10 cellular contexts compared by ENCODE assay signal in genomic region chr1:53266038-53266437, GRCh38. TPM values are rescaled to one million over a fixed set of nuclear protein-coding genes. Genes with fewer than 3 reads are reported as not detected.
DNase-seq lines count a peak whose midpoint lies in the region; ATAC-seq and TF ChIP-seq lines count a peak whose summit lies in the region.
"Had no signal": no experiment of that assay in that cellular context is flagged by ENCODE, and none has a peak within 500 bp of the region (broad histone marks: within the 10 kb centered on the region; RNA-seq: fewer than 3 reads in every experiment).

No MANE protein-coding gene starts in this region.

- no peak overlapping the region for H3K4me3 Mint-ChIP-seq in Calu3 (ENCODE audit: low read depth, unreplicated experiment)
- H3K4me3 Mint-ChIP-seq in activated naive CD8-positive, alpha-beta T cell treated with anti-CD3 and anti-CD28 coated beads, Interleukin-2, amount 50 U/mL, for 24 hours = no peak overlapping the region
- H3K4me3 Mint-ChIP-seq: nephron progenitor cell had no signal

- H3K9me3 Mint-ChIP-seq in Calu3 (ENCODE audit: low read depth, unreplicated experiment) = no peaks in the 10 kb centered on the region
- H3K9me3 Mint-ChIP-seq in activated naive CD8-positive, alpha-beta T cell treated with anti-CD3 and anti-CD28 coated beads, Interleukin-2, amount 50 U/mL, for 24 hours = no peaks in the 10 kb centered on the region
- H3K9me3 Mint-ChIP-seq: nephron progenitor cell had no signal

- TF ChIP-seq CTCF in Calu3 (IDR thresholded peaks at IDR 0.05; ENCODE audit: unreplicated experiment) (no peak), HFF-Myc (IDR thresholded peaks at IDR 0.05; ENCODE audit: low read depth, low read length, missing control alignments) (peak; percentile 24), VCaP (conservative IDR thresholded peaks at IDR 0.05) (peak; percentile 55)

- no peaks in the 10 kb centered on the region for H3K27me3 Mint-ChIP-seq in Calu3 (ENCODE audit: unreplicated experiment)
- H3K27me3 Mint-ChIP-seq in activated naive CD8-positive, alpha-beta T cell treated with anti-CD3 and anti-CD28 coated beads, Interleukin-2, amount 50 U/mL, for 24 hours = no peaks in the 10 kb centered on the region

- ATAC-seq in activated naive CD8-positive, alpha-beta T cell treated with anti-CD3 and anti-CD28 coated beads, Interleukin-2, amount 50 U/mL, for 24 hours = no peak

- H3K27ac ChIP-seq in VCaP = no peak overlapping the region

- CTCF ChIA-PET in Calu3 (lab: Charles Lee) = interaction anchor here (0.6 to 1.8 kb wide), 2 partner anchors 128 to 437 kb away, joined by 3 to 9 read pairs; no protein-coding TSS in a partner anchor

- intact Hi-C loops in Calu3 (cut with micrococcal nuclease; ENCODE audit: unreplicated experiment) = no loop called here

- H3K27ac Mint-ChIP-seq in Calu3 (ENCODE audit: unreplicated experiment) = no peak overlapping the region
- no peak overlapping the region for H3K27ac Mint-ChIP-seq in activated naive CD8-positive, alpha-beta T cell treated with anti-CD3 and anti-CD28 coated beads, Interleukin-2, amount 50 U/mL, for 24 hours

- peak; percentile 14 for DNase-seq in Calu3
- no peak for DNase-seq in HFF-Myc (ENCODE audit: extremely low read depth, low read depth)
- peak; percentile 16 for DNase-seq in kidney tubule cell (ENCODE audit: low spot score)
- no peak for DNase-seq in activated naive CD8-positive, alpha-beta T cell treated with anti-CD3 and anti-CD28 coated beads, Interleukin-2, amount 50 U/mL, for 24 hours
- DNase-seq in stimulated activated CD4-positive, alpha-beta T cell treated with anti-CD3 and anti-CD28 coated beads, Interleukin-2, amount 100 ng/mL, for 48 hours = no peak
- DNase-seq in NOMO-1 treated with DMSO at 0.1 percent for 48 hours (lab: John Stamatoyannopoulos, UW; ENCODE audit: unreplicated experiment) = no peak
- DNase-seq in T-helper 2 cell = no peak
- DNase-seq: amniotic stem cell, nephron progenitor cell had no signal

- no TSS peak for BruUV-seq in Calu3 (replicated peaks; lab: Mats Ljungman, UMichigan)

- peaks cover 36% of the 10 kb centered on the region for H3K36me3 Mint-ChIP-seq in Calu3 (ENCODE audit: insufficient read depth, unreplicated experiment)
- H3K36me3 Mint-ChIP-seq in activated naive CD8-positive, alpha-beta T cell treated with anti-CD3 and anti-CD28 coated beads, Interleukin-2, amount 50 U/mL, for 24 hours (ENCODE audit: low read depth) = peaks cover 65% of the 10 kb centered on the region

- H3K4me3 ChIP-seq in HFF-Myc (replicated peaks; ENCODE audit: low read depth, low read length) = no peak overlapping the region

- no peaks in the 10 kb centered on the region for H3K4me1 Mint-ChIP-seq in Calu3 (ENCODE audit: low read depth, unreplicated experiment)
- H3K4me1 Mint-ChIP-seq in activated naive CD8-positive, alpha-beta T cell treated with anti-CD3 and anti-CD28 coated beads, Interleukin-2, amount 50 U/mL, for 24 hours = peaks cover 6% of the 10 kb centered on the region
- H3K4me1 Mint-ChIP-seq: nephron progenitor cell had no signal

RNA-seq across cellular contexts. Expression of gene MAGOH, which starts 27.7 kb away (rescaled TPM):
- 61.9 and 70.2 TPM in 2 replicates for total RNA-seq in Calu3 (2022)

RNA-seq across cellular contexts. Expression of gene CZIB, which starts 45.6 kb away (rescaled TPM):
- total RNA-seq in Calu3 (2022) = 31.3 and 34.1 TPM in 2 replicates

Comparison
In these comparisons a context has a peak if more than half of its experiments do, and no peak if none do; other contexts are left out.
1. DNase-seq: peak in Calu3 (single experiment) and kidney tubule cell (single experiment); none in HFF-Myc (single experiment), activated naive CD8-positive, alpha-beta T cell treated with anti-CD3 and anti-CD28 coated beads, Interleukin-2, amount 50 U/mL, for 24 hours (single experiment), stimulated activated CD4-positive, alpha-beta T cell treated with anti-CD3 and anti-CD28 coated beads, Interleukin-2, amount 100 ng/mL, for 48 hours (0 of 2), NOMO-1 treated with DMSO at 0.1 percent for 48 hours (single experiment) and T-helper 2 cell (0 of 5).